In genomic region chr10:80200687-80201086, GRCh38 we compare ENCODE assay signal across 10 cellular contexts. TPM values are rescaled to one million over a fixed set of nuclear protein-coding genes. Genes with fewer than 3 reads are reported as not detected.
DNase-seq lines count a peak whose midpoint lies in the region; ATAC-seq and TF ChIP-seq lines count a peak whose summit lies in the region.
"Had no signal": no experiment of that assay in that cellular context is flagged by ENCODE, and none has a peak within 500 bp of the region (broad histone marks: within the 10 kb centered on the region; RNA-seq: fewer than 3 reads in every experiment).

No MANE protein-coding gene starts in this region.

- peak overlapping the region; percentile 8 to 47 for H3K27ac ChIP-seq in esophagus (ENCODE audit: low read depth in 2 of 2, low read length in 1 of 2)
- peak overlapping the region; percentile 91 for H3K27ac ChIP-seq in skeletal muscle tissue (ENCODE audit: low read depth, low read length)

- H3K9me3 Mint-ChIP-seq in Caco-2 (ENCODE audit: unreplicated experiment): no peaks in the 10 kb centered on the region
- H3K9me3 Mint-ChIP-seq: GM23338 had no signal

- ATAC-seq in T-helper 17 cell (no peak), GM19452 (IDR thresholded peaks at IDR 0.05; ENCODE audit: unreplicated experiment) (no peak)
- ATAC-seq: GM23338 had no signal

- POLR2A ChIA-PET in Caco-2 (lab: Charles Lee): interaction anchor here (1.3 kb wide), 1 partner anchor 7 kb away, joined by 3 read pairs; no protein-coding TSS in a partner anchor

- H3K4me3 Mint-ChIP-seq in Caco-2 (ENCODE audit: unreplicated experiment) (peak overlapping the region; percentile 13), T-helper 17 cell (peak overlapping the region; percentile 88)
- H3K4me3 Mint-ChIP-seq: GM23338 had no signal

- H3K4me1 ChIP-seq in Caco-2 (peaks cover 75% of the 10 kb centered on the region), esophagus (ENCODE audit: control insufficient read depth in 2 of 2, insufficient read depth in 2 of 2, low read length in 1 of 2) (peaks cover 11 to 25% of the 10 kb centered on the region in 2 donors), skeletal muscle tissue (ENCODE audit: control insufficient read depth in 3 of 3, insufficient read depth in 3 of 3, low read length in 3 of 3) (peaks cover 83 to 85% (median 85%) of the 10 kb centered on the region in 3 donors)

- TF ChIP-seq CTCF in Caco-2 (IDR thresholded peaks at IDR 0.05; ENCODE audit: insufficient read depth in 1 of 2, low read depth in 1 of 2, low read length in 1 of 2, severe bottlenecking in 1 of 2, unreplicated experiment in 1 of 2): no peak

- H3K36me3 Mint-ChIP-seq in Caco-2 (ENCODE audit: insufficient read depth, unreplicated experiment): peaks cover 58% of the 10 kb centered on the region
- peaks cover 9% of the 10 kb centered on the region for H3K36me3 Mint-ChIP-seq in T-helper 17 cell (ENCODE audit: low read depth)

- peak overlapping the region; percentile 55 to 72 (median 70) for H3K9ac ChIP-seq in skeletal muscle tissue (ENCODE audit: low read depth in 1 of 3, low read length in 3 of 3)

- no peak overlapping the region for H3K4me3 ChIP-seq in Caco-2 (ENCODE audit: low read depth, low read length)
- H3K4me3 ChIP-seq in esophagus (ENCODE audit: low read depth in 1 of 2, low read length in 2 of 2): peak overlapping the region in 1 of 2 donors; percentile 8
- peak overlapping the region; percentile 69 to 88 (median 78) for H3K4me3 ChIP-seq in skeletal muscle tissue (ENCODE audit: low read length in 3 of 3)
- H3K4me3 ChIP-seq: GM23338 had no signal

- BruUV-seq in Caco-2 (replicated peaks; lab: Mats Ljungman, UMichigan): no TSS peak

- H3K36me3 ChIP-seq in Caco-2 (ENCODE audit: control insufficient read depth, insufficient read depth, low read length) (no peaks in the 10 kb centered on the region; the same call in 1 of the 2 replicates), esophagus (ENCODE audit: control insufficient read depth in 2 of 2, insufficient read depth in 2 of 2, low read length in 1 of 2) (peaks cover 0 to 6% of the 10 kb centered on the region in 2 donors), skeletal muscle tissue (ENCODE audit: control insufficient read depth in 3 of 3, insufficient read depth in 3 of 3, low read length in 3 of 3) (no peaks in the 10 kb centered on the region)

- DNase-seq in Caco-2: no peak
- DNase-seq in T-helper 17 cell: no peak
- no peak for DNase-seq in NCI-H187 treated with DMSO at 0.1 percent for 48 hours (lab: John Stamatoyannopoulos, UW)
- no peak for DNase-seq in kidney glomerular epithelial cell (lab: John Stamatoyannopoulos, UW)
- DNase-seq in NCI-H1436 (lab: John Stamatoyannopoulos, UW): no peak
- DNase-seq: amniotic stem cell had no signal

- intact Hi-C loops in Caco-2 (cut with micrococcal nuclease; ENCODE audit: unreplicated experiment): no loop called here

- no peaks in the 10 kb centered on the region for H3K27me3 ChIP-seq in Caco-2 (replicated peaks; ENCODE audit: control insufficient read depth, insufficient read depth, low read length)
- H3K27me3 ChIP-seq in esophagus (ENCODE audit: control insufficient read depth in 1 of 2, insufficient read depth in 2 of 2, low read length in 2 of 2): no peaks in the 10 kb centered on the region
- H3K27me3 ChIP-seq in skeletal muscle tissue (ENCODE audit: control insufficient read depth in 3 of 3, insufficient read depth in 3 of 3, low read length in 3 of 3): no peaks in the 10 kb centered on the region

- CTCF ChIA-PET in Caco-2 (lab: Charles Lee): interaction anchor here (2.3 kb wide), 1 partner anchor 12 kb away, joined by 5 read pairs; no protein-coding TSS in a partner anchor

- H3K27ac Mint-ChIP-seq in Caco-2 (ENCODE audit: unreplicated experiment): peak overlapping the region; percentile 1
- no peak overlapping the region for H3K27ac Mint-ChIP-seq in T-helper 17 cell

- H3K4me1 Mint-ChIP-seq in Caco-2 (ENCODE audit: low read depth, unreplicated experiment) (peaks cover 63% of the 10 kb centered on the region), T-helper 17 cell (peaks cover 67% of the 10 kb centered on the region)

- no peaks in the 10 kb centered on the region for H3K9me3 ChIP-seq in Caco-2
- H3K9me3 ChIP-seq in T-helper 17 cell (ENCODE audit: control insufficient read depth, low read length, poor library complexity, severe bottlenecking): no peaks in the 10 kb centered on the region
- H3K9me3 ChIP-seq in esophagus (ENCODE audit: control insufficient read depth in 2 of 2, insufficient read depth in 1 of 2, low read depth in 1 of 2, low read length in 1 of 2): no peaks in the 10 kb centered on the region
- no peaks in the 10 kb centered on the region for H3K9me3 ChIP-seq in skeletal muscle tissue (ENCODE audit: control insufficient read depth in 3 of 3, low read length in 3 of 3)

- WGBS in esophagus, 2 donors: 88 to 91% methylated on average over 10 of the region's 10 CpGs

- H3K27me3 Mint-ChIP-seq in Caco-2 (ENCODE audit: insufficient read depth, unreplicated experiment) (no peaks in the 10 kb centered on the region), T-helper 17 cell (no peaks in the 10 kb centered on the region)

RNA-seq across cellular contexts. Expression of gene ANXA11, which starts 4.7 kb away (rescaled TPM):
- total RNA-seq in Caco-2 (2022) (316 and 327 TPM in 2 replicates), T-helper 17 cell (100 to 1,000 TPM; 199 to 209 TPM), skeletal muscle tissue (29.7 TPM)
- polyA plus RNA-seq in esophagus: 100 to 1,000 TPM; 155 to 287 TPM
